Comparison of ENCODE assay signal across 8 cellular contexts in the genomic region with DNA sequence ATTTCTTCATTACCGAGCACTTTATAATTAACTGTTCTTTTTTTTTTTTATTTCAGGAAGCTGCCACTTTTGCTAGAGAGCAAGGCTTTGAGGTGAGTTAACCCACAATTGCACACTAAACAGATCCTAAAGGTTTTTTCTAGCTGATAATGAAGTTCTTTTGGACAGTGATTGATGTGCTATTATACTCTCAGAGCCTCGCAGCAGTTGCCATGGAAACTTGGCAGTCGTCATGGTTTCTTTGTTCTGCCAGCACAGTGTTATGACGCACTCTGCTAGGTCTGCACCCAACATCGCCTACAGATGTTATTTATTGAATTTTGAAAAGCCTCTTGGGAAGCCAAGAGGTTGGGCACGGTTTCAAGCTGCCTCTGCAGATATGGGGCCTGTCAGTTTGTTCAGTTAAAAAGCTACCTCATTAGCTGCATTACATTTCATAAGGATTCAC.
DNase-seq lines count a peak whose midpoint lies in the region; ATAC-seq and TF ChIP-seq lines count a peak whose summit lies in the region.

No MANE protein-coding gene starts in this region.

- peak overlapping the region; percentile 5 for H3K4me2 ChIP-seq in osteoblast (ENCODE audit: insufficient read depth, low read length)

- peaks cover 31% of the 10 kb centered on the region for H3K4me1 ChIP-seq in osteoblast (ENCODE audit: insufficient read depth, low read length)

- TF ChIP-seq CTCF in osteoblast (IDR thresholded peaks at IDR 0.05; ENCODE audit: extremely low read depth, low read depth, low read length), result no peak

- H3K27ac ChIP-seq in osteoblast (ENCODE audit: low read depth, low read length), result peak overlapping the region; percentile 45

- H2AFZ ChIP-seq in osteoblast (ENCODE audit: low read length), result no peak overlapping the region

- H4K20me1 ChIP-seq in osteoblast (ENCODE audit: insufficient read depth, low read length), result no peaks in the 10 kb centered on the region

- ATAC-seq in HG03432 (IDR thresholded peaks at IDR 0.05; ENCODE audit: unreplicated experiment), result peak; percentile 45
- no peak for ATAC-seq in HG02763 (IDR thresholded peaks at IDR 0.05; ENCODE audit: unreplicated experiment)

- no peaks in the 10 kb centered on the region for H3K79me2 ChIP-seq in osteoblast (ENCODE audit: insufficient read depth, low read length)

- H3K4me3 ChIP-seq in osteoblast (ENCODE audit: insufficient read depth, low read length), result no peak overlapping the region

- H3K36me3 ChIP-seq in osteoblast (ENCODE audit: insufficient read depth, low read length), result no peaks in the 10 kb centered on the region

- no peaks in the 10 kb centered on the region for H3K27me3 ChIP-seq in osteoblast (ENCODE audit: insufficient read depth, low read length)

- DNase-seq in CD1c-positive myeloid dendritic cell (ENCODE audit: extremely low spot score) (peak; percentile 69), OCI-M2 (lab: John Stamatoyannopoulos, UW; ENCODE audit: unreplicated experiment) (peak; percentile 23), fibroblast of the conjunctiva (ENCODE audit: low read depth) (peak; percentile 99), osteoblast (ENCODE audit: insufficient read length, low spot score, missing footprints) (peak; percentile 94), superior temporal gyrus (ENCODE audit: extremely low spot score) (peak; percentile 96)
- DNase-seq in activated T-helper 9 cell treated with anti-CD3 and anti-CD28 coated beads, Interleukin-2, amount 50 U/mL, for 16 hours (ENCODE audit: low read depth), result peak; percentile 71

- no peaks in the 10 kb centered on the region for H3K9me3 ChIP-seq in osteoblast (ENCODE audit: low read depth, low read length)

Comparison
In these comparisons a context has a peak if more than half of its experiments do, and no peak if none do; other contexts are left out.
1. DNase-seq: peak in every context shown above with its lines; median percentile 99 in fibroblast of the conjunctiva; 96 in superior temporal gyrus; 94 in osteoblast; 71 in activated T-helper 9 cell treated with anti-CD3 and anti-CD28 coated beads, Interleukin-2, amount 50 U/mL, for 16 hours; 69 in CD1c-positive myeloid dendritic cell; 23 in OCI-M2.